In genomic region chr6:88616380-88616779, GRCh38 we compare ENCODE assay signal across 17 cellular contexts.
DNase-seq lines count a peak whose midpoint lies in the region; ATAC-seq, FAIRE-seq and TF ChIP-seq lines count a peak whose summit lies in the region.
"Had no signal": no experiment of that assay in that cellular context is flagged by ENCODE, and none has a peak within 500 bp of the region (broad histone marks: within the 10 kb centered on the region; RNA-seq: fewer than 3 reads in every experiment).

No MANE protein-coding gene starts in this region.

- FAIRE-seq in GM12891 (lab: Jason Lieb, UNC): peak; percentile 69

- H3K4me3 ChIP-seq in foreskin fibroblast (ENCODE audit: low read depth in 1 of 2, low read length in 2 of 2): no peak overlapping the region
- H3K4me3 ChIP-seq: right lobe of liver, transverse colon had no signal

- no peak for TF ChIP-seq POLR2A in GM12891 (IDR thresholded peaks at IDR 0.05; ENCODE audit: low read depth, low read length)

- ATAC-seq in GM19438 (IDR thresholded peaks at IDR 0.05; ENCODE audit: low read depth, unreplicated experiment): peak; percentile 58
- ATAC-seq in HG02642 (IDR thresholded peaks at IDR 0.05; ENCODE audit: poor library complexity, unreplicated experiment): peak; percentile 48
- ATAC-seq in HG03571 (IDR thresholded peaks at IDR 0.05; ENCODE audit: unreplicated experiment): no peak
- ATAC-seq in HG03354 (IDR thresholded peaks at IDR 0.05; ENCODE audit: poor library complexity, severe bottlenecking, unreplicated experiment): no peak
- ATAC-seq: CD8-positive, alpha-beta T cell; right lobe of liver had no signal

- DNase-seq in GM12891 (ENCODE audit: insufficient read length, low spot score): no peak
- peak; percentile 8 for DNase-seq in MV-4-11 (lab: John Stamatoyannopoulos, UW)
- DNase-seq in foreskin fibroblast: no peak
- DNase-seq in NK-92 treated with Interleukin-12 subunit alpha and Interleukin-12 subunit beta, amount 100 ng/mL, for 24 hours (lab: John Stamatoyannopoulos, UW): no peak
- DNase-seq: activated CD4-positive, alpha-beta T cell treated with anti-CD3 and anti-CD28 coated beads, Interleukin-2, amount 50 U/mL, for 4 hours; CD8-positive, alpha-beta T cell; foreskin melanocyte; mammary epithelial cell; NCI-H1694 treated with DMSO at 0.1 percent for 48 hours; OCI-M1; right lobe of liver; stimulated activated CD4-positive, alpha-beta T cell treated with anti-CD3 and anti-CD28 coated beads, Interleukin-4, amount 100 ng/mL, for 1 hour; transverse colon had no signal

- TF ChIP-seq CTCF in foreskin fibroblast (IDR thresholded peaks at IDR 0.05; ENCODE audit: low read depth, low read length): no peak

TF ChIP-seq in GM12891, 5 proteins besides CTCF, POLR2A, EP300 and RAD21:
- TF ChIP-seq TAF1 (IDR thresholded peaks at IDR 0.05; ENCODE audit: low read depth, low read length) (no peak), SPI1 (IDR thresholded peaks at IDR 0.05; ENCODE audit: low read depth, low read length) (no peak), POLR2AphosphoS5 (IDR thresholded peaks at IDR 0.05; ENCODE audit: low read depth, low read length) (no peak), PAX5 (IDR thresholded peaks at IDR 0.05; ENCODE audit: insufficient read depth, low read length, severe bottlenecking) (no peak), POU2F2 (IDR thresholded peaks at IDR 0.05; ENCODE audit: low read depth, low read length) (0 out of 2 replicates have a peak, but pooled peaks have one; percentile 11)
TF ChIP-seq in GM12891: peak in this region for 1.

Comparison
In these comparisons a context has a peak if more than half of its experiments do, and no peak if none do; other contexts are left out.
1. ATAC-seq: peak in GM19438 (single experiment) and HG02642 (single experiment); none in HG03571 (single experiment) and HG03354 (single experiment).